ENCODE assay signal across 13 cellular contexts in genomic region chrX:32749075-32749474, GRCh38.
"Had no signal": no experiment of that assay in that cellular context is flagged by ENCODE, and none has a peak within 500 bp of the region (broad histone marks: within the 10 kb centered on the region; RNA-seq: fewer than 3 reads in every experiment).

No MANE protein-coding gene starts in this region.

- H3K4me1 ChIP-seq: parathyroid adenoma had no signal

- H3K36me3 ChIP-seq: neutrophil, uterus, WERI-Rb-1 had no signal

- H3K27ac ChIP-seq: neutrophil, parathyroid adenoma, uterus, WERI-Rb-1 had no signal

- ATAC-seq: activated CD8-positive, alpha-beta memory T cell treated with anti-CD3 and anti-CD28 coated beads, Interleukin-2, amount 10 ng/mL, durations not matched to agents 7 days and 5 days; left lobe of liver; natural killer cell; stimulated activated memory B cell treated with anti-CD40 and anti-IgM and Interleukin-4, amounts not matched to agents 10 μg/mL and 1 μg/mL and 100 μg/mL, for 72 hours had no signal

- H2AFZ ChIP-seq: parathyroid adenoma had no signal

- H3K4me3 ChIP-seq: uterus had no signal

- H3K9ac ChIP-seq: parathyroid adenoma had no signal

- H3K79me2 ChIP-seq: parathyroid adenoma had no signal

- H3K9me3 ChIP-seq: neutrophil, uterus had no signal

- H3K27me3 ChIP-seq: neutrophil, uterus had no signal

- DNase-seq: activated CD4-positive, alpha-beta T cell treated with anti-CD3 and anti-CD28 coated beads, Interleukin-2, amount 50 U/mL, for 48 hours; activated CD8-positive, alpha-beta memory T cell treated with anti-CD3 and anti-CD28 coated beads, Interleukin-2, amount 10 ng/mL, durations not matched to agents 7 days and 5 days; activated naive CD4-positive, alpha-beta T cell treated with anti-CD3 and anti-CD28 coated beads, Interleukin-2, amount 50 U/mL, for 16 hours; activated T-cell treated with anti-CD3 and anti-CD28 coated beads, Interleukin-2, amount 50 U/mL, for 1 hour; central memory CD4-positive, alpha-beta T cell; effector CD8-positive, alpha-beta T cell; natural killer cell; uterus; WERI-Rb-1 had no signal
